1 cellular context compared by ENCODE assay signal in the genomic region with DNA sequence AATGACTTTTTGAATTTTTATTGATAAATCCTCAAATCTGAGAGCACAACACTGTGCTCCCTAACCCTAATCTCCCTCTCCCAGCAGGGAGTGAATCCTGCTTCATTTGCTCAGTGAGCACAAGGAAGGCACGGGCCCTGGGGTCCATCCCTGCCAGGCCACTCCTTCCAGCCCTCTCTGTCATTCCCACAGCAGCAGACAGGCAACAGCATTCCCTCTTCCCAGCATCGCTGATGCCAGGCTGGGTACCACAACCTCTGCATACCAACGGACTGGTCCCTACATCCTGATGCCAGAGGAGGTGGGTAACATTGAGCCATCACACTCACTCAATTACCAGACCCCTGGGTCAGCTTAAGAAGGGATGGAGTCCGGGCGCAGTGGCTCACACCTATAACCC.
TF ChIP-seq lines count a peak whose summit lies in the region.

No MANE protein-coding gene starts in this region.

TF ChIP-seq in HepG2, 621 proteins besides CTCF, POLR2A, EP300 and RAD21 (continued from another document):
- TF ChIP-seq, protein P1, sequence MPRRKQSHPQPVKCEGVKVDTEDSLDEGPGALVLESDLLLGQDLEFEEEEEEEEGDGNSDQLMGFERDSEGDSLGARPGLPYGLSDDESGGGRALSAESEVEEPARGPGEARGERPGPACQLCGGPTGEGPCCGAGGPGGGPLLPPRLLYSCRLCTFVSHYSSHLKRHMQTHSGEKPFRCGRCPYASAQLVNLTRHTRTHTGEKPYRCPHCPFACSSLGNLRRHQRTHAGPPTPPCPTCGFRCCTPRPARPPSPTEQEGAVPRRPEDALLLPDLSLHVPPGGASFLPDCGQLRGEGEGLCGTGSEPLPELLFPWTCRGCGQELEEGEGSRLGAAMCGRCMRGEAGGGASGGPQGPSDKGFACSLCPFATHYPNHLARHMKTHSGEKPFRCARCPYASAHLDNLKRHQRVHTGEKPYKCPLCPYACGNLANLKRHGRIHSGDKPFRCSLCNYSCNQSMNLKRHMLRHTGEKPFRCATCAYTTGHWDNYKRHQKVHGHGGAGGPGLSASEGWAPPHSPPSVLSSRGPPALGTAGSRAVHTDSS (CRISPR knock-in tag; conservative IDR thresholded peaks at IDR 0.05) = no peak
- 0 out of 2 replicates have a peak, but pooled peaks have one; percentile 70 for TF ChIP-seq ATRX (CRISPR knock-in tag; IDR thresholded peaks at IDR 0.05; ENCODE audit: borderline replicate concordance)
- TF ChIP-seq, protein P2, sequence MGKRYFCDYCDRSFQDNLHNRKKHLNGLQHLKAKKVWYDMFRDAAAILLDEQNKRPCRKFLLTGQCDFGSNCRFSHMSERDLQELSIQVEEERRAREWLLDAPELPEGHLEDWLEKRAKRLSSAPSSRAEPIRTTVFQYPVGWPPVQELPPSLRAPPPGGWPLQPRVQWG (CRISPR knock-in tag; IDR thresholded peaks at IDR 0.05; ENCODE audit: borderline replicate concordance, low read depth) = no peak
- TF ChIP-seq ZNF451 (CRISPR knock-in tag; IDR thresholded peaks at IDR 0.05) = 0 out of 2 replicates have a peak, but pooled peaks have one; percentile 9
- TF ChIP-seq ZNF883 (CRISPR knock-in tag; IDR thresholded peaks at IDR 0.05; ENCODE audit: not compliant biosample characterization) = peak; percentile 30
- no peak for TF ChIP-seq NCOR1 (IDR thresholded peaks at IDR 0.05; ENCODE audit: borderline replicate concordance, low read length)
- no peak for TF ChIP-seq ZNF232 (CRISPR knock-in tag; IDR thresholded peaks at IDR 0.05; ENCODE audit: borderline replicate concordance)
- no peak for TF ChIP-seq ZSCAN12 (CRISPR knock-in tag; IDR thresholded peaks at IDR 0.05)
- TF ChIP-seq ZBTB3 (CRISPR knock-in tag; IDR thresholded peaks at IDR 0.05; ENCODE audit: borderline replicate concordance, low read depth) = no peak
- TF ChIP-seq NKX3-1 (CRISPR knock-in tag; IDR thresholded peaks at IDR 0.05) = no peak
- no peak for TF ChIP-seq NR2C2 (CRISPR knock-in tag; IDR thresholded peaks at IDR 0.05; ENCODE audit: borderline replicate concordance)
- TF ChIP-seq, protein P3, sequence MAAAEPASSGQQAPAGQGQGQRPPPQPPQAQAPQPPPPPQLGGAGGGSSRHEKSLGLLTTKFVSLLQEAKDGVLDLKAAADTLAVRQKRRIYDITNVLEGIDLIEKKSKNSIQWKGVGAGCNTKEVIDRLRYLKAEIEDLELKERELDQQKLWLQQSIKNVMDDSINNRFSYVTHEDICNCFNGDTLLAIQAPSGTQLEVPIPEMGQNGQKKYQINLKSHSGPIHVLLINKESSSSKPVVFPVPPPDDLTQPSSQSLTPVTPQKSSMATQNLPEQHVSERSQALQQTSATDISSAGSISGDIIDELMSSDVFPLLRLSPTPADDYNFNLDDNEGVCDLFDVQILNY (CRISPR knock-in tag; conservative IDR thresholded peaks at IDR 0.05) = 0 out of 2 replicates have a peak, but pooled peaks have one; percentile 47
- no peak for TF ChIP-seq ZNF724P (CRISPR knock-in tag; IDR thresholded peaks at IDR 0.05; ENCODE audit: borderline replicate concordance)
- TF ChIP-seq SP2 (CRISPR knock-in tag; IDR thresholded peaks at IDR 0.05) = no peak
- TF ChIP-seq, protein P4, sequence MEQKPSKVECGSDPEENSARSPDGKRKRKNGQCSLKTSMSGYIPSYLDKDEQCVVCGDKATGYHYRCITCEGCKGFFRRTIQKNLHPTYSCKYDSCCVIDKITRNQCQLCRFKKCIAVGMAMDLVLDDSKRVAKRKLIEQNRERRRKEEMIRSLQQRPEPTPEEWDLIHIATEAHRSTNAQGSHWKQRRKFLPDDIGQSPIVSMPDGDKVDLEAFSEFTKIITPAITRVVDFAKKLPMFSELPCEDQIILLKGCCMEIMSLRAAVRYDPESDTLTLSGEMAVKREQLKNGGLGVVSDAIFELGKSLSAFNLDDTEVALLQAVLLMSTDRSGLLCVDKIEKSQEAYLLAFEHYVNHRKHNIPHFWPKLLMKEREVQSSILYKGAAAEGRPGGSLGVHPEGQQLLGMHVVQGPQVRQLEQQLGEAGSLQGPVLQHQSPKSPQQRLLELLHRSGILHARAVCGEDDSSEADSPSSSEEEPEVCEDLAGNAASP (CRISPR knock-in tag; IDR thresholded peaks at IDR 0.05; ENCODE audit: borderline replicate concordance) = no peak
- no peak for TF ChIP-seq KLF6 (CRISPR knock-in tag; IDR thresholded peaks at IDR 0.05)
- TF ChIP-seq MED1 (CRISPR knock-in tag; IDR thresholded peaks at IDR 0.05) = no peak
- 0 out of 2 replicates have a peak, but pooled peaks have one; percentile 5 for TF ChIP-seq GATAD1 (CRISPR knock-in tag; IDR thresholded peaks at IDR 0.05)
- no peak for TF ChIP-seq CC2D1A (CRISPR knock-in tag; IDR thresholded peaks at IDR 0.05)
- 0 out of 2 replicates have a peak, but pooled peaks have one; percentile 27 for TF ChIP-seq ZNF550 (CRISPR knock-in tag; IDR thresholded peaks at IDR 0.05; ENCODE audit: borderline replicate concordance)
- TF ChIP-seq, protein P5, sequence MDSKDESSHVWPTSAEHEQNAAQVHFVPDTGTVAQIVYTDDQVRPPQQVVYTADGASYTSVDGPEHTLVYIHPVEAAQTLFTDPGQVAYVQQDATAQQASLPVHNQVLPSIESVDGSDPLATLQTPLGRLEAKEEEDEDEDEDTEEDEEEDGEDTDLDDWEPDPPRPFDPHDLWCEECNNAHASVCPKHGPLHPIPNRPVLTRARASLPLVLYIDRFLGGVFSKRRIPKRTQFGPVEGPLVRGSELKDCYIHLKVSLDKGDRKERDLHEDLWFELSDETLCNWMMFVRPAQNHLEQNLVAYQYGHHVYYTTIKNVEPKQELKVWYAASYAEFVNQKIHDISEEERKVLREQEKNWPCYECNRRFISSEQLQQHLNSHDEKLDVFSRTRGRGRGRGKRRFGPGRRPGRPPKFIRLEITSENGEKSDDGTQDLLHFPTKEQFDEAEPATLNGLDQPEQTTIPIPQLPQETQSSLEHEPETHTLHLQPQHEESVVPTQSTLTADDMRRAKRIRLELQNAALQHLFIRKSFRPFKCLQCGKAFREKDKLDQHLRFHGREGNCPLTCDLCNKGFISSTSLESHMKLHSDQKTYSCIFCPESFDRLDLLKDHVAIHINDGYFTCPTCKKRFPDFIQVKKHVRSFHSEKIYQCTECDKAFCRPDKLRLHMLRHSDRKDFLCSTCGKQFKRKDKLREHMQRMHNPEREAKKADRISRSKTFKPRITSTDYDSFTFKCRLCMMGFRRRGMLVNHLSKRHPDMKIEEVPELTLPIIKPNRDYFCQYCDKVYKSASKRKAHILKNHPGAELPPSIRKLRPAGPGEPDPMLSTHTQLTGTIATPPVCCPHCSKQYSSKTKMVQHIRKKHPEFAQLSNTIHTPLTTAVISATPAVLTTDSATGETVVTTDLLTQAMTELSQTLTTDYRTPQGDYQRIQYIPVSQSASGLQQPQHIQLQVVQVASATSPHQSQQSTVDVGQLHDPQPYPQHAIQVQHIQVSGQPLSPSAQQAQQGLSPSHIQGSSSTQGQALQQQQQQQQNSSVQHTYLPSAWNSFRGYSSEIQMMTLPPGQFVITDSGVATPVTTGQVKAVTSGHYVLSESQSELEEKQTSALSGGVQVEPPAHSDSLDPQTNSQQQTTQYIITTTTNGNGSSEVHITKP (CRISPR knock-in tag; IDR thresholded peaks at IDR 0.05; ENCODE audit: low read depth) = 0 out of 2 replicates have a peak, but pooled peaks have one; percentile 11
- TF ChIP-seq, protein P6, sequence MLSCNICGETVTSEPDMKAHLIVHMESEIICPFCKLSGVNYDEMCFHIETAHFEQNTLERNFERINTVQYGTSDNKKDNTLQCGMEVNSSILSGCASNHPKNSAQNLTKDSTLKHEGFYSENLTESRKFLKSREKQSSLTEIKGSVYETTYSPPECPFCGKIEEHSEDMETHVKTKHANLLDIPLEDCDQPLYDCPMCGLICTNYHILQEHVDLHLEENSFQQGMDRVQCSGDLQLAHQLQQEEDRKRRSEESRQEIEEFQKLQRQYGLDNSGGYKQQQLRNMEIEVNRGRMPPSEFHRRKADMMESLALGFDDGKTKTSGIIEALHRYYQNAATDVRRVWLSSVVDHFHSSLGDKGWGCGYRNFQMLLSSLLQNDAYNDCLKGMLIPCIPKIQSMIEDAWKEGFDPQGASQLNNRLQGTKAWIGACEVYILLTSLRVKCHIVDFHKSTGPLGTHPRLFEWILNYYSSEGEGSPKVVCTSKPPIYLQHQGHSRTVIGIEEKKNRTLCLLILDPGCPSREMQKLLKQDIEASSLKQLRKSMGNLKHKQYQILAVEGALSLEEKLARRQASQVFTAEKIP (CRISPR knock-in tag; IDR thresholded peaks at IDR 0.05; ENCODE audit: borderline replicate concordance) = no peak
- TF ChIP-seq ZNF138 (CRISPR knock-in tag; IDR thresholded peaks at IDR 0.05; ENCODE audit: low read depth) = peak; percentile 43; the same call in 1 of the 2 replicates
- TF ChIP-seq, protein P7, sequence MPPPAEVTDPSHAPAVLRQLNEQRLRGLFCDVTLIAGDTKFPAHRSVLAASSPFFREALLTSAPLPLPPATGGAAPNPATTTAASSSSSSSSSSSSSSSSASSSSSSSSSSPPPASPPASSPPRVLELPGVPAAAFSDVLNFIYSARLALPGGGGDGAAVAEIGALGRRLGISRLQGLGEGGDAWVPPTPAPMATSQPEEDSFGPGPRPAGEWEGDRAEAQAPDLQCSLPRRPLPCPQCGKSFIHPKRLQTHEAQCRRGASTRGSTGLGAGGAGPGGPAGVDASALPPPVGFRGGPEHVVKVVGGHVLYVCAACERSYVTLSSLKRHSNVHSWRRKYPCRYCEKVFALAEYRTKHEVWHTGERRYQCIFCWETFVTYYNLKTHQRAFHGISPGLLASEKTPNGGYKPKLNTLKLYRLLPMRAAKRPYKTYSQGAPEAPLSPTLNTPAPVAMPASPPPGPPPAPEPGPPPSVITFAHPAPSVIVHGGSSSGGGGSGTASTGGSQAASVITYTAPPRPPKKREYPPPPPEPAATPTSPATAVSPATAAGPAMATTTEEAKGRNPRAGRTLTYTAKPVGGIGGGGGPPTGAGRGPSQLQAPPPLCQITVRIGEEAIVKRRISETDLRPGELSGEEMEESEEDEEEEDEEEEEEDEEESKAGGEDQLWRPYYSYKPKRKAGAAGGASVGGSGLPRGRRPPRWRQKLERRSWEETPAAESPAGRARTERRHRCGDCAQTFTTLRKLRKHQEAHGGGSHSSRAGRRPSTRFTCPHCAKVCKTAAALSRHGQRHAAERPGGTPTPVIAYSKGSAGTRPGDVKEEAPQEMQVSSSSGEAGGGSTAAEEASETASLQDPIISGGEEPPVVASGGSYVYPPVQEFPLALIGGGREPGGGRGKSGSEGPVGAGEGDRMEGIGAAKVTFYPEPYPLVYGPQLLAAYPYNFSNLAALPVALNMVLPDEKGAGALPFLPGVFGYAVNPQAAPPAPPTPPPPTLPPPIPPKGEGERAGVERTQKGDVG (CRISPR knock-in tag; IDR thresholded peaks at IDR 0.05; ENCODE audit: borderline replicate concordance) = 0 out of 2 replicates have a peak, but pooled peaks have one; percentile 42
- TF ChIP-seq SNAPC2 (CRISPR knock-in tag; IDR thresholded peaks at IDR 0.05) = no peak
- no peak for TF ChIP-seq TP53 (CRISPR knock-in tag; conservative IDR thresholded peaks at IDR 0.05)
- no peak for TF ChIP-seq JUNB (CRISPR knock-in tag; IDR thresholded peaks at IDR 0.05; ENCODE audit: borderline replicate concordance)
- TF ChIP-seq ZNF441 (CRISPR knock-in tag; IDR thresholded peaks at IDR 0.05; ENCODE audit: borderline replicate concordance) = no peak
- TF ChIP-seq, protein P8, sequence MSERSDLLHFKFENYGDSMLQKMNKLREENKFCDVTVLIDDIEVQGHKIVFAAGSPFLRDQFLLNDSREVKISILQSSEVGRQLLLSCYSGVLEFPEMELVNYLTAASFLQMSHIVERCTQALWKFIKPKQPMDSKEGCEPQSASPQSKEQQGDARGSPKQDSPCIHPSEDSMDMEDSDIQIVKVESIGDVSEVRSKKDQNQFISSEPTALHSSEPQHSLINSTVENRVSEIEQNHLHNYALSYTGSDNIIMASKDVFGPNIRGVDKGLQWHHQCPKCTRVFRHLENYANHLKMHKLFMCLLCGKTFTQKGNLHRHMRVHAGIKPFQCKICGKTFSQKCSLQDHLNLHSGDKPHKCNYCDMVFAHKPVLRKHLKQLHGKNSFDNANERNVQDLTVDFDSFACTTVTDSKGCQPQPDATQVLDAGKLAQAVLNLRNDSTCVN (CRISPR knock-in tag; IDR thresholded peaks at IDR 0.05; ENCODE audit: borderline replicate concordance) = 0 out of 2 replicates have a peak, but pooled peaks have one; percentile 21
- TF ChIP-seq TOPORS (CRISPR knock-in tag; IDR thresholded peaks at IDR 0.05) = no peak
- TF ChIP-seq ZNF350 (CRISPR knock-in tag; IDR thresholded peaks at IDR 0.05; ENCODE audit: borderline replicate concordance, low read depth) = 0 out of 2 replicates have a peak, but pooled peaks have one; percentile 40
- no peak for TF ChIP-seq ZNF790 (CRISPR knock-in tag; IDR thresholded peaks at IDR 0.05; ENCODE audit: borderline replicate concordance)
- no peak for TF ChIP-seq ZBTB7A (CRISPR knock-in tag; IDR thresholded peaks at IDR 0.05)
